Comparison of ENCODE assay signal across 13 cellular contexts in the genomic region with DNA sequence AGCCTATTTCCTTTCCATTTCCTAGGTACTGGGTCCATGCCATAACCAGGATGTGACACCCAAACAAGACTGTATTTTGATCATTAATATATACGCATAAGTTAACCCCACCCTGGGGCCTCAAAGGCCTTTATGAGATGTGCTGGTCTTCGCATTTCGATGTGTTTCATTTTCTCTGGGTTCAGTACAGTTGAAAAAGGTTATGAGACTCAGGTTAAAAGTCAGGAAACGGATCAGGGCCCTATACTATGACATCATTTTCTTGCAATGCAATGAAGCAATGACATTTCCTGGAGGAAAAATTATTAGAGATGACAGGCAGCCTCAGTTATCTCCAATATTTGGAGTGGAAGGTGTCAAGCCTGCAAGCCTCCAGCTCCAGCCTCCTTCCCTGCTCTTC. TPM values are rescaled to one million over a fixed set of nuclear protein-coding genes. Genes with fewer than 3 reads are reported as not detected.
DNase-seq lines count a peak whose midpoint lies in the region; ATAC-seq, FAIRE-seq and TF ChIP-seq lines count a peak whose summit lies in the region.
"Had no signal": no experiment of that assay in that cellular context is flagged by ENCODE, and none has a peak within 500 bp of the region (broad histone marks: within the 10 kb centered on the region; RNA-seq: fewer than 3 reads in every experiment).

No MANE protein-coding gene starts in this region.

- WGBS in stomach, 5 donors = 78 to 87% (median 84%) methylated on average over 4 of the region's 4 CpGs

- FAIRE-seq in kidney (lab: Jason Lieb, UNC) = no peak

- no peak overlapping the region for H3K4me3 Mint-ChIP-seq in activated T-helper 2 cell treated with anti-CD3 and anti-CD28 coated beads, Interferon-gamma antibody, Interleukin-2, Interleukin-4, amounts not matched to agents 10 μg/mL and 5 μg/mL and 100 μg/mL, durations not matched to agents 14 hours and 24 hours and 36 hours (ENCODE audit: low read depth)
- H3K4me3 Mint-ChIP-seq: activated T-helper 1 cell treated with anti-CD3 and anti-CD28 coated beads, Interleukin-12 subunit alpha, Interleukin-12 subunit beta, Interleukin-2, Interleukin-4 antibody, amounts not matched to agents 30 ng/mL and 10 ng/mL and 1 ng/mL, durations not matched to agents 14 hours and 24 hours and 36 hours had no signal

- peaks cover 24% of the 10 kb centered on the region for H3K4me1 Mint-ChIP-seq in activated T-helper 2 cell treated with anti-CD3 and anti-CD28 coated beads, Interferon-gamma antibody, Interleukin-2, Interleukin-4, amounts not matched to agents 10 μg/mL and 5 μg/mL and 100 μg/mL, durations not matched to agents 14 hours and 24 hours and 36 hours (ENCODE audit: low read depth)

- no peaks in the 10 kb centered on the region for H3K36me3 Mint-ChIP-seq in activated T-helper 2 cell treated with anti-CD3 and anti-CD28 coated beads, Interferon-gamma antibody, Interleukin-2, Interleukin-4, amounts not matched to agents 10 μg/mL and 5 μg/mL and 100 μg/mL, durations not matched to agents 14 hours and 24 hours and 36 hours (ENCODE audit: low read depth)

- TF ChIP-seq POLR2A in stomach (IDR thresholded peaks at IDR 0.05) = no peak

- H3K4me3 ChIP-seq in ascending aorta = no peak overlapping the region
- H3K4me3 ChIP-seq in kidney (ENCODE audit: low read length in 2 of 2) = no peak overlapping the region
- H3K4me3 ChIP-seq in stomach = no peak overlapping the region
- H3K4me3 ChIP-seq: prostate gland had no signal

- H3K27me3 ChIP-seq in ascending aorta = no peaks in the 10 kb centered on the region
- H3K27me3 ChIP-seq in stomach = no peaks in the 10 kb centered on the region

- peaks cover 10 to 22% of the 10 kb centered on the region in 2 donors for H3K4me1 ChIP-seq in ascending aorta
- H3K4me1 ChIP-seq in kidney (ENCODE audit: control insufficient read depth in 1 of 2, insufficient read depth in 1 of 2, low read depth in 1 of 2, low read length in 2 of 2) = no peaks in the 10 kb centered on the region
- peaks cover 0 to 41% (median 14%) of the 10 kb centered on the region in 4 donors for H3K4me1 ChIP-seq in stomach
- H3K4me1 ChIP-seq: prostate gland had no signal

- H3K27ac ChIP-seq in ascending aorta = peak overlapping the region; percentile 56 to 70
- H3K27ac ChIP-seq in kidney (ENCODE audit: low read depth in 2 of 2, low read length in 2 of 2) = peak overlapping the region; percentile 35 to 59
- H3K27ac ChIP-seq in stomach = peak overlapping the region in 4 of 5 donors; percentile 52 to 78 (median 63)

- H3K9me3 Mint-ChIP-seq in activated T-helper 2 cell treated with anti-CD3 and anti-CD28 coated beads, Interferon-gamma antibody, Interleukin-2, Interleukin-4, amounts not matched to agents 10 μg/mL and 5 μg/mL and 100 μg/mL, durations not matched to agents 14 hours and 24 hours and 36 hours = no peaks in the 10 kb centered on the region
- H3K9me3 Mint-ChIP-seq: activated T-helper 1 cell treated with anti-CD3 and anti-CD28 coated beads, Interleukin-12 subunit alpha, Interleukin-12 subunit beta, Interleukin-2, Interleukin-4 antibody, amounts not matched to agents 30 ng/mL and 10 ng/mL and 1 ng/mL, durations not matched to agents 14 hours and 24 hours and 36 hours had no signal

- H3K27ac Mint-ChIP-seq in activated T-helper 2 cell treated with anti-CD3 and anti-CD28 coated beads, Interferon-gamma antibody, Interleukin-2, Interleukin-4, amounts not matched to agents 10 μg/mL and 5 μg/mL and 100 μg/mL, durations not matched to agents 14 hours and 24 hours and 36 hours = no peak overlapping the region
- H3K27ac Mint-ChIP-seq: activated T-helper 1 cell treated with anti-CD3 and anti-CD28 coated beads, Interleukin-12 subunit alpha, Interleukin-12 subunit beta, Interleukin-2, Interleukin-4 antibody, amounts not matched to agents 30 ng/mL and 10 ng/mL and 1 ng/mL, durations not matched to agents 14 hours and 24 hours and 36 hours had no signal

- DNase-seq in HK-2 (ENCODE audit: unreplicated experiment) (peak; percentile 51), ascending aorta (ENCODE audit: low spot score in 2 of 2) (no peak), kidney (no peak), stomach (no peak), NCI-H1048 (lab: John Stamatoyannopoulos, UW) (no peak), NCI-H1930 (lab: John Stamatoyannopoulos, UW) (no peak)
- DNase-seq in activated T-helper 2 cell treated with anti-CD3 and anti-CD28 coated beads, Interferon-gamma antibody, Interleukin-2, Interleukin-4, amounts not matched to agents 10 μg/mL and 5 μg/mL and 100 μg/mL, durations not matched to agents 14 hours and 24 hours and 36 hours (ENCODE audit: low spot score) = no peak
- DNase-seq: effector CD4-positive, alpha-beta T cell; MV-4-11; NK-92 treated with Interleukin-12 subunit alpha and Interleukin-12 subunit beta, amount 100 ng/mL, for 24 hours had no signal

- H3K36me3 ChIP-seq in ascending aorta (no peaks in the 10 kb centered on the region), kidney (ENCODE audit: control insufficient read depth in 1 of 2, insufficient read depth in 2 of 2, low read length in 2 of 2) (no peaks in the 10 kb centered on the region), stomach (no peaks in the 10 kb centered on the region)
- H3K36me3 ChIP-seq: prostate gland had no signal

- H3K27me3 Mint-ChIP-seq in activated T-helper 2 cell treated with anti-CD3 and anti-CD28 coated beads, Interferon-gamma antibody, Interleukin-2, Interleukin-4, amounts not matched to agents 10 μg/mL and 5 μg/mL and 100 μg/mL, durations not matched to agents 14 hours and 24 hours and 36 hours (ENCODE audit: low read depth) = peaks cover 23% of the 10 kb centered on the region

- H3K9ac ChIP-seq in kidney (ENCODE audit: low read length in 2 of 2) = no peak overlapping the region

- intact Hi-C loops in ascending aorta (cut with DNase I) (loop anchor here (5.0 to 10.0 kb wide), 3 partner anchors 63 to 450 kb away; partner anchors contain the start of genes FNDC3B and PLD1), kidney (cut with DNase I) (no loop called here), stomach (cut with DNase I; ENCODE audit: low total_unique reads) (no loop called here)
- intact Hi-C loops in activated T-helper 2 cell treated with anti-CD3 and anti-CD28 coated beads, Interferon-gamma antibody, Interleukin-2, Interleukin-4, amounts not matched to agents 10 μg/mL and 5 μg/mL and 100 μg/mL, durations not matched to agents 14 hours and 24 hours and 36 hours (cut with micrococcal nuclease) = loop anchor here (5.0 to 10.0 kb wide), 2 partner anchors 63 to 100 kb away; partner anchors contain the start of gene PLD1

- no peak for ATAC-seq in GM21526 (IDR thresholded peaks at IDR 0.05; ENCODE audit: low FRiP score, unreplicated experiment)

- no peak for TF ChIP-seq EP300 in stomach (IDR thresholded peaks at IDR 0.05)

- no peaks in the 10 kb centered on the region for H3K9me3 ChIP-seq in ascending aorta
- no peaks in the 10 kb centered on the region for H3K9me3 ChIP-seq in kidney (ENCODE audit: control insufficient read depth in 1 of 2, low read length in 2 of 2)
- H3K9me3 ChIP-seq in stomach = no peaks in the 10 kb centered on the region
- H3K9me3 ChIP-seq: prostate gland had no signal

- no peak for TF ChIP-seq CTCF in ascending aorta (IDR thresholded peaks at IDR 0.05)
- TF ChIP-seq CTCF in kidney (IDR thresholded peaks at IDR 0.05; ENCODE audit: borderline replicate concordance, extremely low read depth, insufficient read depth) = no peak
- TF ChIP-seq CTCF in stomach (IDR thresholded peaks at IDR 0.05) = no peak

RNA-seq across cellular contexts. Expression of gene TMEM212, which starts 31.7 kb away (rescaled TPM):
- not detected for total RNA-seq in ascending aorta
- total RNA-seq in kidney = not detected
- not detected for polyA plus RNA-seq in kidney (ENCODE audit: insufficient read depth, low read depth, low replicate concordance)
- total RNA-seq in stomach = not detected
- polyA plus RNA-seq in stomach = not detected
- total RNA-seq in activated T-helper 2 cell treated with anti-CD3 and anti-CD28 coated beads, Interferon-gamma antibody, Interleukin-2, Interleukin-4, amounts not matched to agents 10 μg/mL and 5 μg/mL and 100 μg/mL, durations not matched to agents 14 hours and 24 hours and 36 hours = 0.09 TPM in 1 of 2 replicates, not detected in the other
- total RNA-seq: activated T-helper 1 cell treated with anti-CD3 and anti-CD28 coated beads, Interleukin-12 subunit alpha, Interleukin-12 subunit beta, Interleukin-2, Interleukin-4 antibody, amounts not matched to agents 30 ng/mL and 10 ng/mL and 1 ng/mL, durations not matched to agents 14 hours and 24 hours and 36 hours; prostate gland had no signal

Comparison
In these comparisons a context has a peak if more than half of its experiments do, and no peak if none do; other contexts are left out.
1. intact Hi-C loops: an anchor here in ascending aorta (5.0 to 10.0 kb wide) and activated T-helper 2 cell treated with anti-CD3 and anti-CD28 coated beads, Interferon-gamma antibody, Interleukin-2, Interleukin-4, amounts not matched to agents 10 μg/mL and 5 μg/mL and 100 μg/mL, durations not matched to agents 14 hours and 24 hours and 36 hours (5.0 to 10.0 kb wide); none called in kidney and stomach.